ENCODE assay signal across 19 cellular contexts in genomic region chr17:77184474-77184873, GRCh38. TPM values are rescaled to one million over a fixed set of nuclear protein-coding genes. Genes with fewer than 3 reads are reported as not detected.
A peak's percentile ranks its signal among the peaks of the same experiment; 100 is the strongest.
DNase-seq lines count a peak whose midpoint lies in the region; ATAC-seq, FAIRE-seq and TF ChIP-seq lines count a peak whose summit lies in the region.
"Had no signal": no experiment of that assay in that cellular context is flagged by ENCODE, and none has a peak within 500 bp of the region (broad histone marks: within the 10 kb centered on the region; RNA-seq: fewer than 3 reads in every experiment).

No MANE protein-coding gene starts in this region.

- WGBS in psoas muscle, 3 donors: 26 to 40% (median 29%) methylated on average over 4 of the region's 4 CpGs

- no peak overlapping the region for H3K9ac ChIP-seq in BLaER1

- peaks cover 78% of the 10 kb centered on the region for H4K20me1 ChIP-seq in BLaER1

- H3K27me3 ChIP-seq in BLaER1 (no peaks in the 10 kb centered on the region), MG63 (no peaks in the 10 kb centered on the region), bronchial epithelial cell (ENCODE audit: control insufficient read depth, insufficient read depth, low read length) (no peaks in the 10 kb centered on the region), psoas muscle (ENCODE audit: insufficient read depth in 3 of 3, low read length in 2 of 3) (no peaks in the 10 kb centered on the region), Peyer's patch (no peaks in the 10 kb centered on the region)
- H3K27me3 ChIP-seq: BE2C, body of pancreas, foreskin keratinocyte had no signal

- H3K36me3 ChIP-seq in BLaER1: peaks cover 11% of the 10 kb centered on the region
- H3K36me3 ChIP-seq in MG63: no peaks in the 10 kb centered on the region; the same call in 1 of the 2 replicates
- H3K36me3 ChIP-seq in bronchial epithelial cell (ENCODE audit: control insufficient read depth, insufficient read depth, low read length): no peaks in the 10 kb centered on the region
- H3K36me3 ChIP-seq in psoas muscle (ENCODE audit: insufficient read depth in 1 of 2, low read depth in 1 of 2): no peaks in the 10 kb centered on the region
- no peaks in the 10 kb centered on the region for H3K36me3 ChIP-seq in Peyer's patch
- H3K36me3 ChIP-seq: BE2C, prostate gland had no signal

- intact Hi-C loops in psoas muscle (cut with DNase I): no loop called here

- H3K4me2 ChIP-seq in BLaER1: peak overlapping the region; percentile 50
- H3K4me2 ChIP-seq: GM23338, PC-9 had no signal

- H3K9me3 ChIP-seq in BLaER1 (peaks cover 12% of the 10 kb centered on the region; the same call in 1 of the 2 replicates), MG63 (no peaks in the 10 kb centered on the region), psoas muscle (no peaks in the 10 kb centered on the region), Peyer's patch (no peaks in the 10 kb centered on the region)
- H3K9me3 ChIP-seq: BE2C, body of pancreas, prostate gland had no signal

- no peak for TF ChIP-seq POLR2A in Peyer's patch (IDR thresholded peaks at IDR 0.05)

- H3K4me1 ChIP-seq in BLaER1: peaks cover 64% of the 10 kb centered on the region
- peaks cover 82% of the 10 kb centered on the region for H3K4me1 ChIP-seq in psoas muscle
- H3K4me1 ChIP-seq in Peyer's patch: peaks cover 0 to 23% (median 4%) of the 10 kb centered on the region in 4 donors
- H3K4me1 ChIP-seq: foreskin keratinocyte had no signal

- H3K4me3 ChIP-seq in BLaER1: no peak overlapping the region
- no peak overlapping the region for H3K4me3 ChIP-seq in MG63
- H3K4me3 ChIP-seq in bronchial epithelial cell (ENCODE audit: low read depth, low read length): no peak overlapping the region
- no peak overlapping the region for H3K4me3 ChIP-seq in psoas muscle
- H3K4me3 ChIP-seq in Peyer's patch: no peak overlapping the region
- H3K4me3 ChIP-seq: body of pancreas, GM23338, PC-9, prostate gland had no signal

- H3K27ac ChIP-seq in BLaER1: no peak overlapping the region
- H3K27ac ChIP-seq in psoas muscle: peak overlapping the region; percentile 62
- no peak overlapping the region for H3K27ac ChIP-seq in Peyer's patch
- H3K27ac ChIP-seq: body of pancreas, foreskin keratinocyte, PC-9 had no signal

- peak; percentile 6 for DNase-seq in MG63
- peak; percentile 17 for DNase-seq in bronchial epithelial cell (ENCODE audit: low read depth)
- no peak for DNase-seq in psoas muscle
- no peak for DNase-seq in NCI-H510A treated with DMSO at 0.1 percent for 48 hours (lab: John Stamatoyannopoulos, UW)
- no peak for DNase-seq in HPDE6-E6E7 (ENCODE audit: extremely low spot score)
- no peak for DNase-seq in Peyer's patch
- DNase-seq: BE2C; body of pancreas; DMS53; effector CD4-positive, alpha-beta T cell; naive B cell; NCI-H187; NCI-H526; PC-9 had no signal

- FAIRE-seq in bronchial epithelial cell (lab: Jason Lieb, UNC): no peak

- TF ChIP-seq CTCF in bronchial epithelial cell (IDR thresholded peaks at IDR 0.05; ENCODE audit: insufficient read depth, low read length, severe bottlenecking) (no peak), psoas muscle (IDR thresholded peaks at IDR 0.05) (no peak), Peyer's patch (IDR thresholded peaks at IDR 0.05) (no peak)

- ATAC-seq in psoas muscle (peak in 3 of 4 donors; percentile 45 to 67 (median 59)), GM18868 (IDR thresholded peaks at IDR 0.05; ENCODE audit: unreplicated experiment) (no peak)
- ATAC-seq: foreskin keratinocyte had no signal

RNA-seq across cellular contexts. Expression of gene SEC14L1, which starts 43.7 kb away (rescaled TPM):
- 16.2 and 41.7 TPM in 2 replicates for total RNA-seq in MG63 (2014; rRNA removed; shearing (Covaris generic); ENCODE audit: low replicate concordance)
- 21.6 and 25.3 TPM in 2 replicates for total RNA-seq in bronchial epithelial cell
- total RNA-seq in psoas muscle: 10 to 100 TPM; 68.7 to 98.9 (median 73.0) TPM
- polyA plus RNA-seq in psoas muscle: 10 to 100 TPM; 38.6 to 84.2 (median 43.2) TPM
- 100 to 1,000 TPM in 1 of 4 donors, 10 to 100 TPM in 3; 18.2 to 187 (median 46.5) TPM for total RNA-seq in Peyer's patch

Comparison
In these comparisons a context has a peak if more than half of its experiments do, and no peak if none do; other contexts are left out.
1. DNase-seq: peak in MG63 (single experiment) and bronchial epithelial cell (single experiment); none in psoas muscle (0 of 2), NCI-H510A treated with DMSO at 0.1 percent for 48 hours (single experiment), HPDE6-E6E7 (single experiment) and Peyer's patch (0 of 3).